In genomic region chr9:87601175-87601574, GRCh38 we compare ENCODE assay signal across 13 cellular contexts.
A peak's percentile ranks its signal among the peaks of the same experiment; 100 is the strongest.
DNase-seq lines count a peak whose midpoint lies in the region; ATAC-seq and TF ChIP-seq lines count a peak whose summit lies in the region.
"Had no signal": no experiment of that assay in that cellular context is flagged by ENCODE, and none has a peak within 500 bp of the region (broad histone marks: within the 10 kb centered on the region; RNA-seq: fewer than 3 reads in every experiment).

No MANE protein-coding gene starts in this region.

- no peaks in the 10 kb centered on the region for H3K27me3 ChIP-seq in GM23338 (ENCODE audit: insufficient read depth)
- H3K27me3 ChIP-seq: BLaER1, thyroid gland had no signal

- peaks cover 67% of the 10 kb centered on the region for H3K79me2 ChIP-seq in GM23338 (replicated peaks; ENCODE audit: insufficient read depth)

- DNase-seq in GM23338 (ENCODE audit: low spot score) (no peak), NOMO-1 treated with dmso at 0.1 percent for 144 hours (lab: John Stamatoyannopoulos, UW; ENCODE audit: unreplicated experiment) (peak; percentile 63), left cardiac atrium (peak; percentile 41), osteocyte (ENCODE audit: extremely low spot score, unreplicated experiment) (no peak), DMS53 treated with DMSO at 0.1 percent for 48 hours (lab: John Stamatoyannopoulos, UW; ENCODE audit: unreplicated experiment) (no peak), NAMALWA (ENCODE audit: low spot score) (no peak), NCI-H524 (lab: John Stamatoyannopoulos, UW) (no peak)
- DNase-seq: activated naive CD4-positive, alpha-beta T cell treated with anti-CD3 and anti-CD28 coated beads, Interleukin-2, amount 10 ng/mL, durations not matched to agents 7 days and 5 days; effector CD4-positive, alpha-beta T cell; SHP77 had no signal

- H4K20me1 ChIP-seq in GM23338 (replicated peaks; ENCODE audit: insufficient read depth): peaks cover 28% of the 10 kb centered on the region
- H4K20me1 ChIP-seq: BLaER1 had no signal

- H3K36me3 Mint-ChIP-seq in GM23338 (ENCODE audit: low read depth) (peaks cover 22% of the 10 kb centered on the region), osteocyte (ENCODE audit: unreplicated experiment) (peaks cover 22% of the 10 kb centered on the region)
- H3K36me3 Mint-ChIP-seq: activated naive CD4-positive, alpha-beta T cell treated with anti-CD3 and anti-CD28 coated beads, Interleukin-2, amount 10 ng/mL, durations not matched to agents 7 days and 5 days had no signal

- peak; percentile 82 for ATAC-seq in GM23338
- ATAC-seq in left cardiac atrium: peak; percentile 28 to 41
- no peak for ATAC-seq in HG03521 (IDR thresholded peaks at IDR 0.05; ENCODE audit: unreplicated experiment)

- intact Hi-C loops in left cardiac atrium (cut with DNase I): no loop called here

- H3K4me1 Mint-ChIP-seq in GM23338 (peaks cover 61% of the 10 kb centered on the region), osteocyte (ENCODE audit: unreplicated experiment) (peaks cover 92% of the 10 kb centered on the region)

- 0 out of 2 replicates have a peak, but pooled peaks cover 5% of the 10 kb centered on the region for H3F3A ChIP-seq in GM23338 (replicated peaks; ENCODE audit: low read depth)

- H3K4me2 ChIP-seq in GM23338: no peak overlapping the region
- H3K4me2 ChIP-seq: BLaER1 had no signal

- no peaks in the 10 kb centered on the region for H3K9me2 ChIP-seq in GM23338 (ENCODE audit: insufficient read depth)

- no peaks in the 10 kb centered on the region for H3K36me3 ChIP-seq in GM23338 (ENCODE audit: insufficient read depth)
- H3K36me3 ChIP-seq: BLaER1 had no signal

- H3K27me3 Mint-ChIP-seq in GM23338 (ENCODE audit: insufficient read depth, low read depth, poor library complexity): peaks cover 3% of the 10 kb centered on the region
- no peaks in the 10 kb centered on the region for H3K27me3 Mint-ChIP-seq in osteocyte (ENCODE audit: unreplicated experiment)

- H3K4me3 Mint-ChIP-seq in GM23338 (no peak overlapping the region), osteocyte (ENCODE audit: unreplicated experiment) (no peak overlapping the region)
- H3K4me3 Mint-ChIP-seq: activated naive CD4-positive, alpha-beta T cell treated with anti-CD3 and anti-CD28 coated beads, Interleukin-2, amount 10 ng/mL, durations not matched to agents 7 days and 5 days had no signal

- TF ChIP-seq CTCF in GM23338 (conservative IDR thresholded peaks at IDR 0.05; ENCODE audit: low read depth in 2 of 2): no peak
- no peak for TF ChIP-seq CTCF in osteocyte (IDR thresholded peaks at IDR 0.05)

- H3K4me1 ChIP-seq in GM23338 (ENCODE audit: insufficient read depth): peaks cover 21% of the 10 kb centered on the region
- H3K4me1 ChIP-seq: BLaER1 had no signal

- no peak overlapping the region for H3K4me3 ChIP-seq in GM23338
- H3K4me3 ChIP-seq: BLaER1, thyroid gland had no signal

- H3K27ac Mint-ChIP-seq in GM23338 (no peak overlapping the region), osteocyte (ENCODE audit: unreplicated experiment) (peak overlapping the region; percentile 82)
- H3K27ac Mint-ChIP-seq: activated naive CD4-positive, alpha-beta T cell treated with anti-CD3 and anti-CD28 coated beads, Interleukin-2, amount 10 ng/mL, durations not matched to agents 7 days and 5 days had no signal

- H3K27ac ChIP-seq in GM23338 (ENCODE audit: low read depth): peak overlapping the region; percentile 72; the same call in 1 of the 2 replicates
- H3K27ac ChIP-seq: BLaER1, thyroid gland had no signal

- no peak overlapping the region for H2AFZ ChIP-seq in GM23338

- H3K9me3 Mint-ChIP-seq in GM23338 (no peaks in the 10 kb centered on the region), osteocyte (ENCODE audit: unreplicated experiment) (no peaks in the 10 kb centered on the region)
- H3K9me3 Mint-ChIP-seq: activated naive CD4-positive, alpha-beta T cell treated with anti-CD3 and anti-CD28 coated beads, Interleukin-2, amount 10 ng/mL, durations not matched to agents 7 days and 5 days had no signal

TF ChIP-seq in GM23338, 12 proteins besides CTCF, POLR2A, EP300 and RAD21:
- TF ChIP-seq JUNB (IDR thresholded peaks at IDR 0.05; ENCODE audit: unreplicated experiment) (no peak), ZNF462 (CRISPR knock-in tag; IDR thresholded peaks at IDR 0.05) (no peak), ZNF114 (CRISPR knock-in tag; IDR thresholded peaks at IDR 0.05) (no peak), ETS1 (IDR thresholded peaks at IDR 0.05) (no peak), POLR2AphosphoS5 (IDR thresholded peaks at IDR 0.05; ENCODE audit: low read depth) (no peak)

Comparison
In these comparisons a context has a peak if more than half of its experiments do, and no peak if none do; other contexts are left out.
1. DNase-seq: peak in NOMO-1 treated with dmso at 0.1 percent for 144 hours (single experiment) and left cardiac atrium (single experiment); none in GM23338 (single experiment), osteocyte (single experiment), DMS53 treated with DMSO at 0.1 percent for 48 hours (single experiment), NAMALWA (single experiment) and NCI-H524 (0 of 2).